ENCODE assay signal across 8 cellular contexts in genomic region chr13:110471833-110472162, GRCh38.
A peak's percentile ranks its signal among the peaks of the same experiment; 100 is the strongest.
DNase-seq lines count a peak whose midpoint lies in the region; ATAC-seq and TF ChIP-seq lines count a peak whose summit lies in the region.

No MANE protein-coding gene starts in this region.

- H3K27me3 ChIP-seq in foreskin keratinocyte: no peaks in the 10 kb centered on the region

- DNase-seq in GM13977 (ENCODE audit: low spot score) (peak; percentile 89), HK-2 (ENCODE audit: unreplicated experiment) (peak; percentile 26), caudate nucleus (lab: John Stamatoyannopoulos, UW) (peak in 37 of 61 donors; percentile 7 to 89 (median 36)), NCI-H524 treated with DMSO at 0.1 percent for 48 hours (lab: John Stamatoyannopoulos, UW) (no peak), foreskin keratinocyte (no peak), HUDEP-2 (lab: John Stamatoyannopoulos, UW; ENCODE audit: unreplicated experiment in 76 of 76) (no peak)

- H3K27ac Mint-ChIP-seq in nephron: peak overlapping the region in 2 of 3 experiments; percentile 64 to 82

- in situ Hi-C loops in GM13977 (cut with MboI; ENCODE audit: low pct_unique_long_range_greater_than_20kb, low sequenced_read_pairs, unreplicated experiment): loop anchor here (25.0 kb wide), 2 partner anchors 91 to 341 kb away; partner anchors contain the start of gene RAB20

- peaks cover 63% of the 10 kb centered on the region for H3K36me3 Mint-ChIP-seq in nephron (ENCODE audit: low read depth)

- H3K27me3 Mint-ChIP-seq in nephron (ENCODE audit: low read depth): no peaks in the 10 kb centered on the region

- peaks cover 5% of the 10 kb centered on the region for H3K4me1 Mint-ChIP-seq in nephron

- peak; percentile 91 for ATAC-seq in GM21515 (IDR thresholded peaks at IDR 0.05; ENCODE audit: unreplicated experiment)
- no peak for ATAC-seq in foreskin keratinocyte

- H3K27ac ChIP-seq in caudate nucleus (ENCODE audit: low read depth, low read length): no peak overlapping the region
- H3K27ac ChIP-seq in foreskin keratinocyte: no peak overlapping the region

- no peaks in the 10 kb centered on the region for H3K9me3 Mint-ChIP-seq in nephron

- TF ChIP-seq CTCF in GM13977 (IDR thresholded peaks at IDR 0.05; ENCODE audit: extremely low read depth, insufficient read depth, missing control alignments) (no peak), nephron (IDR thresholded peaks at IDR 0.05; ENCODE audit: unreplicated experiment in 3 of 3) (no peak), foreskin keratinocyte (conservative IDR thresholded peaks at IDR 0.05) (no peak)

- H3K4me1 ChIP-seq in foreskin keratinocyte: no peaks in the 10 kb centered on the region

- peak overlapping the region in 1 of 3 experiments; percentile 24 for H3K4me3 Mint-ChIP-seq in nephron

Comparison
In these comparisons a context has a peak if more than half of its experiments do, and no peak if none do; other contexts are left out.
1. DNase-seq: peak in GM13977 (single experiment), HK-2 (single experiment) and caudate nucleus (37 of 61); none in NCI-H524 treated with DMSO at 0.1 percent for 48 hours (single experiment), foreskin keratinocyte (0 of 2) and HUDEP-2 (0 of 76).